Comparison of ENCODE assay signal across 12 cellular contexts in the genomic region with DNA sequence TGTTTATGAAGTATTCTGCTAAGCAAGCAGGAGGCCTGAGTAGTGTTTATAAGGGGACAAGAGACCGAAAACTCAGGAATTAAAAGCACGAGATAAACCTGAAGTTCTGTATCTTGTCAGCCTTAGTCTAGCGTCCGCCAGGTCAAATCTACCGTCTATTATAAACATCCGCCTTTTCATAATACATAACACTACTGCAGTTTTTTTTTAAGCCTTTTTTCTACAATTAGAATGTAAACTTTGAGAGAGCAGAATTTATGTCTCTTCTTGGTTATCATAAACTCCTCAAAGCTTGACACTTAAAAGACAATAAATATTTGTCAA.
DNase-seq lines count a peak whose midpoint lies in the region; ATAC-seq and TF ChIP-seq lines count a peak whose summit lies in the region.
"Had no signal": no experiment of that assay in that cellular context is flagged by ENCODE, and none has a peak within 500 bp of the region (broad histone marks: within the 10 kb centered on the region; RNA-seq: fewer than 3 reads in every experiment).

No MANE protein-coding gene starts in this region.

- H3K4me2 ChIP-seq in hepatocyte: peak overlapping the region; percentile 64

- H3K27ac ChIP-seq in AG04450 (ENCODE audit: low read depth, low read length) (peak overlapping the region; percentile 21), KOPT-K1 (ENCODE audit: low read depth, low read length, poor library complexity, severe bottlenecking) (peak overlapping the region; percentile 20), hepatocyte (peak overlapping the region; percentile 31)
- H3K27ac ChIP-seq: SJSA1 had no signal

- no peaks in the 10 kb centered on the region for H3K36me3 Mint-ChIP-seq in activated naive CD4-positive, alpha-beta T cell treated with anti-CD3 and anti-CD28 coated beads for 36 hours (ENCODE audit: low read depth)
- H3K36me3 Mint-ChIP-seq: naive B cell had no signal

- H3K27me3 Mint-ChIP-seq in activated naive CD4-positive, alpha-beta T cell treated with anti-CD3 and anti-CD28 coated beads for 36 hours (ENCODE audit: low read depth): no peaks in the 10 kb centered on the region
- H3K27me3 Mint-ChIP-seq: CD4-positive, alpha-beta T cell; naive B cell had no signal

- WGBS in hepatocyte (ENCODE audit: low lambda C conversion rate, missing lambda C conversion rate): 66% methylated on average over 6 of the region's 6 CpGs

- no peak overlapping the region for H3K4me3 Mint-ChIP-seq in activated naive CD4-positive, alpha-beta T cell treated with anti-CD3 and anti-CD28 coated beads for 36 hours
- H3K4me3 Mint-ChIP-seq: CD4-positive, alpha-beta T cell had no signal

- intact Hi-C loops in activated naive CD4-positive, alpha-beta T cell treated with anti-CD3 and anti-CD28 coated beads for 36 hours (cut with micrococcal nuclease): no loop called here

- peaks cover 9% of the 10 kb centered on the region for H3K4me1 Mint-ChIP-seq in activated naive CD4-positive, alpha-beta T cell treated with anti-CD3 and anti-CD28 coated beads for 36 hours (ENCODE audit: low read depth)

- no peaks in the 10 kb centered on the region for H3K9me3 ChIP-seq in AG04450 (ENCODE audit: control insufficient read depth, insufficient read depth, low read length)
- no peaks in the 10 kb centered on the region for H3K9me3 ChIP-seq in KOPT-K1 (ENCODE audit: insufficient read depth, low read length, poor library complexity, severe bottlenecking)
- H3K9me3 ChIP-seq in hepatocyte (ENCODE audit: low read depth): no peaks in the 10 kb centered on the region
- H3K9me3 ChIP-seq: SJSA1 had no signal

- CTCF ChIA-PET in AG04450 (lab: Charles Lee): interaction anchor here (0.6 kb wide), 1 partner anchor 136 kb away, joined by 4 read pairs; no protein-coding TSS in a partner anchor
- CTCF ChIA-PET in activated naive CD4-positive, alpha-beta T cell treated with anti-CD3 and anti-CD28 coated beads for 36 hours (lab: Charles Lee): interaction anchor here (0.9 kb wide), 1 partner anchor 67 kb away, joined by 3 read pairs; no protein-coding TSS in a partner anchor

- no peak overlapping the region for H3K27ac Mint-ChIP-seq in activated naive CD4-positive, alpha-beta T cell treated with anti-CD3 and anti-CD28 coated beads for 36 hours
- H3K27ac Mint-ChIP-seq: CD4-positive, alpha-beta T cell had no signal

- peaks cover 32% of the 10 kb centered on the region for H3K4me1 ChIP-seq in hepatocyte (ENCODE audit: insufficient read depth)
- H3K4me1 ChIP-seq: SJSA1 had no signal

- H3K27me3 ChIP-seq in AG04450 (ENCODE audit: control insufficient read depth, insufficient read depth, low read length) (no peaks in the 10 kb centered on the region), hepatocyte (no peaks in the 10 kb centered on the region)
- H3K27me3 ChIP-seq: SJSA1 had no signal

- H3K4me3 ChIP-seq in AG04450 (ENCODE audit: low read depth, low read length) (peak overlapping the region; percentile 32; the same call in 1 of the 2 replicates), hepatocyte (no peak overlapping the region)
- H3K4me3 ChIP-seq: SJSA1 had no signal

- no peaks in the 10 kb centered on the region for H3K9me2 ChIP-seq in hepatocyte (replicated peaks; ENCODE audit: insufficient read depth)

- no peak for DNase-seq in AG04450 (ENCODE audit: low read depth, low spot score)
- DNase-seq in hepatocyte (ENCODE audit: low spot score): no peak
- no peak for DNase-seq in stimulated activated CD4-positive, alpha-beta T cell treated with anti-CD3 and anti-CD28 coated beads, Interleukin-2, amount 100 ng/mL, for 24 hours
- no peak for DNase-seq in NCI-H748 treated with DMSO at 0.1 percent for 48 hours (lab: John Stamatoyannopoulos, UW)
- no peak for DNase-seq in NCI-H2081 (lab: John Stamatoyannopoulos, UW)
- DNase-seq in activated naive CD4-positive, alpha-beta T cell treated with anti-CD3 and anti-CD28 coated beads for 36 hours: no peak
- DNase-seq: CD4-positive, alpha-beta T cell; naive B cell; NCI-H510A had no signal

- ATAC-seq in GM19035 (IDR thresholded peaks at IDR 0.05; ENCODE audit: unreplicated experiment): peak; percentile 16

- H3K79me2 ChIP-seq in hepatocyte: peaks cover 79% of the 10 kb centered on the region

- H3K9me3 Mint-ChIP-seq in activated naive CD4-positive, alpha-beta T cell treated with anti-CD3 and anti-CD28 coated beads for 36 hours: no peaks in the 10 kb centered on the region
- H3K9me3 Mint-ChIP-seq: CD4-positive, alpha-beta T cell; naive B cell had no signal

- H4K20me1 ChIP-seq in hepatocyte (ENCODE audit: insufficient read depth, poor library complexity, severe bottlenecking): no peaks in the 10 kb centered on the region

- no peak for TF ChIP-seq CTCF in AG04450 (IDR thresholded peaks at IDR 0.05; ENCODE audit: low read depth, low read length)
- TF ChIP-seq CTCF in hepatocyte (IDR thresholded peaks at IDR 0.05; ENCODE audit: poor library complexity): no peak

- peak overlapping the region; percentile 5 for H2AFZ ChIP-seq in hepatocyte

- no peaks in the 10 kb centered on the region for H3K36me3 ChIP-seq in KOPT-K1 (ENCODE audit: insufficient read depth, low read length)
- H3K36me3 ChIP-seq in hepatocyte (replicated peaks; ENCODE audit: insufficient read depth, low read depth): no peaks in the 10 kb centered on the region
- H3K36me3 ChIP-seq: SJSA1 had no signal

- POLR2A ChIA-PET in AG04450 (lab: Yijun Ruan, JAX): interaction anchor here (0.6 to 1.0 kb wide), 4 partner anchors 16 to 168 kb away, joined by 3 read pairs; no protein-coding TSS in a partner anchor
